ENCODE assay signal across 16 cellular contexts in genomic region chr6:154226461-154226860, GRCh38.
"Had no signal": no experiment of that assay in that cellular context is flagged by ENCODE, and none has a peak within 500 bp of the region (broad histone marks: within the 10 kb centered on the region; RNA-seq: fewer than 3 reads in every experiment).

No MANE protein-coding gene starts in this region.

- H3K9me3 Mint-ChIP-seq: activated B cell treated with CpG ODN at 0.5 μM for 24 hours; activated naive CD4-positive, alpha-beta T cell treated with anti-CD3 and anti-CD28 coated beads, Interleukin-2, amount 10 ng/mL, durations not matched to agents 7 days and 5 days; activated T-helper 2 cell treated with anti-CD3 and anti-CD28 coated beads, Interferon-gamma antibody, Interleukin-2, Interleukin-4, amounts not matched to agents 10 μg/mL and 5 μg/mL and 100 μg/mL, durations not matched to agents 14 hours and 24 hours and 36 hours; endodermal cell; nephron progenitor cell; T-helper 2 cell treated with Interferon-gamma antibody and Interleukin-4, amounts not matched to agents 5 μg/mL and 100 μg/mL, for 36 hours had no signal

- H3K27me3 Mint-ChIP-seq: activated B cell treated with CpG ODN at 0.5 μM for 24 hours; activated naive CD4-positive, alpha-beta T cell treated with anti-CD3 and anti-CD28 coated beads, Interleukin-2, amount 10 ng/mL, durations not matched to agents 7 days and 5 days had no signal

- H3K36me3 ChIP-seq: lower lobe of right lung, upper lobe of right lung had no signal

- H3K4me3 Mint-ChIP-seq: activated B cell treated with CpG ODN at 0.5 μM for 24 hours; activated naive CD4-positive, alpha-beta T cell treated with anti-CD3 and anti-CD28 coated beads, Interleukin-2, amount 10 ng/mL, durations not matched to agents 7 days and 5 days; endodermal cell; nephron progenitor cell; T-helper 2 cell treated with Interferon-gamma antibody and Interleukin-4, amounts not matched to agents 5 μg/mL and 100 μg/mL, for 36 hours had no signal

- H3K9me3 ChIP-seq: body of pancreas, lower lobe of right lung, upper lobe of right lung had no signal

- H3K4me3 ChIP-seq: body of pancreas, lower lobe of right lung, upper lobe of right lung had no signal

- ATAC-seq: body of pancreas, foreskin keratinocyte, lower lobe of right lung, upper lobe of right lung had no signal

- DNase-seq: activated B cell treated with CpG ODN at 0.5 μM for 24 hours; activated CD4-positive, alpha-beta T cell treated with anti-CD3 and anti-CD28 coated beads for 48 hours; activated naive CD4-positive, alpha-beta T cell treated with anti-CD3 and anti-CD28 coated beads, Interleukin-2, amount 10 ng/mL, durations not matched to agents 7 days and 5 days; body of pancreas; endodermal cell; foreskin keratinocyte; hypothalamus; lower lobe of right lung; nephron progenitor cell; nucleus accumbens; stimulated activated naive CD4-positive, alpha-beta T cell; SW 1271; upper lobe of right lung had no signal

- H3K4me1 ChIP-seq: body of pancreas, foreskin keratinocyte, lower lobe of right lung, upper lobe of right lung had no signal

- H3K27me3 ChIP-seq: body of pancreas, foreskin keratinocyte, upper lobe of right lung had no signal

- FAIRE-seq: keratinocyte had no signal

- H3K27ac ChIP-seq: body of pancreas, foreskin keratinocyte, lower lobe of right lung, upper lobe of right lung had no signal

- H3K27ac Mint-ChIP-seq: activated B cell treated with CpG ODN at 0.5 μM for 24 hours; activated naive CD4-positive, alpha-beta T cell treated with anti-CD3 and anti-CD28 coated beads, Interleukin-2, amount 10 ng/mL, durations not matched to agents 7 days and 5 days; activated T-helper 2 cell treated with anti-CD3 and anti-CD28 coated beads, Interferon-gamma antibody, Interleukin-2, Interleukin-4, amounts not matched to agents 10 μg/mL and 5 μg/mL and 100 μg/mL, durations not matched to agents 14 hours and 24 hours and 36 hours; endodermal cell; nephron progenitor cell; T-helper 2 cell treated with Interferon-gamma antibody and Interleukin-4, amounts not matched to agents 5 μg/mL and 100 μg/mL, for 36 hours had no signal
